In genomic region chr2:19722486-19723420, GRCh38 we compare ENCODE assay signal across 23 cellular contexts.
DNase-seq lines count a peak whose midpoint lies in the region; ATAC-seq and TF ChIP-seq lines count a peak whose summit lies in the region.
"Had no signal": no experiment of that assay in that cellular context is flagged by ENCODE, and none has a peak within 500 bp of the region (broad histone marks: within the 10 kb centered on the region; RNA-seq: fewer than 3 reads in every experiment).

No MANE protein-coding gene starts in this region.

- H3K4me3 ChIP-seq in ACC112 (ENCODE audit: low read depth, low read length) = no peak overlapping the region
- H3K4me3 ChIP-seq in neuronal stem cell (ENCODE audit: low read length in 2 of 2) = no peak overlapping the region
- H3K4me3 ChIP-seq: mucosa of descending colon, SK-N-MC, tibial artery had no signal

- H3K18ac ChIP-seq in neuronal stem cell (ENCODE audit: low read length) = peak overlapping the region; percentile 16

- ATAC-seq in GM19397 (IDR thresholded peaks at IDR 0.05; ENCODE audit: unreplicated experiment) = no peak
- ATAC-seq: activated CD4-positive, CD25-positive, alpha-beta regulatory T cell treated with anti-CD3 and anti-CD28 coated beads, Interleukin-2, amount 50 U/mL, for 24 hours; left ventricle myocardium superior; mucosa of descending colon; stimulated activated memory B cell treated with anti-CD40 and anti-IgM and Interleukin-4, amounts not matched to agents 10 μg/mL and 1 μg/mL and 100 μg/mL, for 72 hours had no signal

- intact Hi-C loops in posterior cingulate gyrus (cut with DNase I) = no loop called here

- no peak overlapping the region for H2BK12ac ChIP-seq in neuronal stem cell (ENCODE audit: low read length)

- no peaks in the 10 kb centered on the region for H3K36me3 ChIP-seq in ACC112 (ENCODE audit: insufficient read depth, low read length)
- H3K36me3 ChIP-seq in neuronal stem cell (replicated peaks in 1 of 2; ENCODE audit: control insufficient read depth in 2 of 2, insufficient read depth in 2 of 2, low read length in 2 of 2) = no peaks in the 10 kb centered on the region
- H3K36me3 ChIP-seq: tibial artery had no signal

- no peak overlapping the region for H2AK5ac ChIP-seq in neuronal stem cell (ENCODE audit: low read depth, low read length)

- WGBS in neuronal stem cell (ENCODE audit: extremely low coverage in 2 of 2, insufficient read length in 2 of 2, insufficient replicate concordance in 1 of 2), 2 donors = no CpG with 5 or more reads among the region's 10 CpGs

- H3K79me2 ChIP-seq in ACC112 (ENCODE audit: control insufficient read depth, insufficient read depth, low read length, unreplicated experiment) = no peaks in the 10 kb centered on the region

- H3K27ac ChIP-seq in ACC112 (ENCODE audit: low read depth, low read length) = peak overlapping the region; percentile 24; the same call in 1 of the 2 replicates
- no peak overlapping the region for H3K27ac ChIP-seq in neuronal stem cell (replicated peaks; ENCODE audit: low read length)
- H3K27ac ChIP-seq: SK-N-MC, tibial artery had no signal

- no peak overlapping the region for H2BK15ac ChIP-seq in neuronal stem cell (ENCODE audit: low read length)

- H3K4me1 ChIP-seq in ACC112 (ENCODE audit: control insufficient read depth, insufficient read depth, low read length, unreplicated experiment) = peaks cover 5% of the 10 kb centered on the region
- H3K4me1 ChIP-seq in neuronal stem cell (ENCODE audit: control insufficient read depth in 2 of 2, insufficient read depth in 1 of 2, low read depth in 1 of 2, low read length in 2 of 2) = no peaks in the 10 kb centered on the region
- H3K4me1 ChIP-seq: tibial artery had no signal

- H2AFZ ChIP-seq in ACC112 (ENCODE audit: low read length, unreplicated experiment) (no peak overlapping the region), neuronal stem cell (ENCODE audit: low read length) (no peak overlapping the region)

- H3K79me1 ChIP-seq in neuronal stem cell (ENCODE audit: low read depth, low read length) = no peaks in the 10 kb centered on the region

- no peak for TF ChIP-seq POLR2A in erythroblast (IDR thresholded peaks at IDR 0.05; ENCODE audit: low read length)

- H3K9me3 ChIP-seq in neuronal stem cell (replicated peaks in 1 of 2; ENCODE audit: control insufficient read depth in 2 of 2, insufficient read depth in 1 of 2, low read depth in 1 of 2, low read length in 2 of 2) = no peaks in the 10 kb centered on the region
- H3K9me3 ChIP-seq: mucosa of descending colon, tibial artery had no signal

- H3K27me3 ChIP-seq in ACC112 (ENCODE audit: insufficient read depth, low read length) (no peaks in the 10 kb centered on the region), neuronal stem cell (ENCODE audit: control insufficient read depth in 3 of 3, insufficient read depth in 3 of 3, low read depth in 1 of 3, low read length in 3 of 3) (no peaks in the 10 kb centered on the region)
- H3K27me3 ChIP-seq: tibial artery had no signal

- H3K9ac ChIP-seq in neuronal stem cell (ENCODE audit: low read depth, low read length, poor library complexity) = no peak overlapping the region

- H3K23ac ChIP-seq in neuronal stem cell (ENCODE audit: low read depth, low read length, poor library complexity) = no peak overlapping the region

- no peak overlapping the region for H4K8ac ChIP-seq in neuronal stem cell (ENCODE audit: low read depth, low read length)

- no peak overlapping the region for H3K4ac ChIP-seq in neuronal stem cell (ENCODE audit: low read length)

- H3K4me2 ChIP-seq in neuronal stem cell (ENCODE audit: insufficient read depth, low read length, poor library complexity, severe bottlenecking) = no peak overlapping the region

- H3K14ac ChIP-seq in neuronal stem cell (ENCODE audit: low read length) = no peak overlapping the region

- H2BK5ac ChIP-seq in neuronal stem cell (ENCODE audit: low read length) = no peak overlapping the region

- H4K91ac ChIP-seq in neuronal stem cell (ENCODE audit: low read depth, low read length, poor library complexity) = no peak overlapping the region

- H2BK120ac ChIP-seq in neuronal stem cell (ENCODE audit: low read depth, low read length) = no peak overlapping the region

- DNase-seq in NCI-H1105 (lab: John Stamatoyannopoulos, UW) (peak; percentile 5), brain pericyte (ENCODE audit: low read depth, low spot score) (peak; percentile 89), neuronal stem cell (ENCODE audit: low spot score) (no peak), NCI-H1092 (lab: John Stamatoyannopoulos, UW) (no peak), erythroblast (lab: John Stamatoyannopoulos, UW) (no peak), posterior cingulate gyrus (no peak)
- DNase-seq: activated naive CD8-positive, alpha-beta T cell treated with anti-CD3 and anti-CD28 coated beads, Interleukin-2, amount 10 ng/mL, durations not matched to agents 7 days and 5 days; GDM1; glutamatergic neuron; H9; left ventricle myocardium superior; mucosa of descending colon; NCI-H1092 treated with DMSO at 0.1 percent for 48 hours; NCI-H2107; NK-92 treated with Interleukin-12 subunit alpha and Interleukin-12 subunit beta, amount 100 ng/mL, for 24 hours; retina; T-helper 9 cell; tibial artery had no signal

Comparison
In these comparisons a context has a peak if more than half of its experiments do, and no peak if none do; other contexts are left out.
1. DNase-seq: peak in NCI-H1105 (single experiment) and brain pericyte (single experiment); none in neuronal stem cell (single experiment), NCI-H1092 (single experiment), erythroblast (0 of 2) and posterior cingulate gyrus (0 of 10).